1 cellular context compared by ENCODE assay signal in genomic region chr6:56091159-56091869, GRCh38.
A peak's percentile ranks its signal among the peaks of the same experiment; 100 is the strongest.
TF ChIP-seq lines count a peak whose summit lies in the region.

No MANE protein-coding gene starts in this region.

TF ChIP-seq in HepG2, 621 proteins besides CTCF, POLR2A, EP300 and RAD21 (continued from another document and continues in another):
- TF ChIP-seq ZNF142 (CRISPR knock-in tag; IDR thresholded peaks at IDR 0.05): no peak
- no peak for TF ChIP-seq ZXDC (CRISPR knock-in tag; IDR thresholded peaks at IDR 0.05)
- peak; percentile 37; the same call in 1 of the 2 replicates for TF ChIP-seq DMAP1 (CRISPR knock-in tag; IDR thresholded peaks at IDR 0.05)
- TF ChIP-seq PRDM10 (CRISPR knock-in tag; IDR thresholded peaks at IDR 0.05; ENCODE audit: low read depth): peak; percentile 88
- no peak for TF ChIP-seq ZNF720 (CRISPR knock-in tag; IDR thresholded peaks at IDR 0.05)
- no peak for TF ChIP-seq ZFY (CRISPR knock-in tag; IDR thresholded peaks at IDR 0.05)
- TF ChIP-seq DMTF1 (CRISPR knock-in tag; IDR thresholded peaks at IDR 0.05): no peak
- TF ChIP-seq CERS6 (CRISPR knock-in tag; IDR thresholded peaks at IDR 0.05): no peak
- TF ChIP-seq PAX8 (CRISPR knock-in tag; IDR thresholded peaks at IDR 0.05; ENCODE audit: borderline replicate concordance): no peak
- no peak for TF ChIP-seq ZNF468 (CRISPR knock-in tag; IDR thresholded peaks at IDR 0.05)
- no peak for TF ChIP-seq NFIC (IDR thresholded peaks at IDR 0.05; ENCODE audit: low read length)
- TF ChIP-seq ZNF33A (CRISPR knock-in tag; IDR thresholded peaks at IDR 0.05; ENCODE audit: borderline replicate concordance): no peak
- TF ChIP-seq MED13 (CRISPR knock-in tag; IDR thresholded peaks at IDR 0.05): no peak
- TF ChIP-seq ZBTB34 (CRISPR knock-in tag; IDR thresholded peaks at IDR 0.05): no peak
- TF ChIP-seq ZNF780A (CRISPR knock-in tag; IDR thresholded peaks at IDR 0.05): no peak
- TF ChIP-seq ZHX2 (IDR thresholded peaks at IDR 0.05; ENCODE audit: low read depth): no peak
- TF ChIP-seq ZHX2 (CRISPR knock-in tag; IDR thresholded peaks at IDR 0.05; ENCODE audit: borderline replicate concordance): no peak
- no peak for TF ChIP-seq RBFOX2 (IDR thresholded peaks at IDR 0.05; ENCODE audit: low read depth, low read length)
- no peak for TF ChIP-seq ZBTB33 (CRISPR knock-in tag; IDR thresholded peaks at IDR 0.05)
- TF ChIP-seq ZFP91 (CRISPR knock-in tag; IDR thresholded peaks at IDR 0.05; ENCODE audit: borderline replicate concordance): no peak
- no peak for TF ChIP-seq MAFG (CRISPR knock-in tag; IDR thresholded peaks at IDR 0.05)
- TF ChIP-seq NFE2 (CRISPR knock-in tag; IDR thresholded peaks at IDR 0.05): no peak
- TF ChIP-seq ZFX (CRISPR knock-in tag; IDR thresholded peaks at IDR 0.05; ENCODE audit: low read depth): no peak
- no peak for TF ChIP-seq AKAP8 (CRISPR knock-in tag; IDR thresholded peaks at IDR 0.05)
- TF ChIP-seq SMARCC2 (IDR thresholded peaks at IDR 0.05): no peak
